1 cellular context compared by ENCODE assay signal in the genomic region with DNA sequence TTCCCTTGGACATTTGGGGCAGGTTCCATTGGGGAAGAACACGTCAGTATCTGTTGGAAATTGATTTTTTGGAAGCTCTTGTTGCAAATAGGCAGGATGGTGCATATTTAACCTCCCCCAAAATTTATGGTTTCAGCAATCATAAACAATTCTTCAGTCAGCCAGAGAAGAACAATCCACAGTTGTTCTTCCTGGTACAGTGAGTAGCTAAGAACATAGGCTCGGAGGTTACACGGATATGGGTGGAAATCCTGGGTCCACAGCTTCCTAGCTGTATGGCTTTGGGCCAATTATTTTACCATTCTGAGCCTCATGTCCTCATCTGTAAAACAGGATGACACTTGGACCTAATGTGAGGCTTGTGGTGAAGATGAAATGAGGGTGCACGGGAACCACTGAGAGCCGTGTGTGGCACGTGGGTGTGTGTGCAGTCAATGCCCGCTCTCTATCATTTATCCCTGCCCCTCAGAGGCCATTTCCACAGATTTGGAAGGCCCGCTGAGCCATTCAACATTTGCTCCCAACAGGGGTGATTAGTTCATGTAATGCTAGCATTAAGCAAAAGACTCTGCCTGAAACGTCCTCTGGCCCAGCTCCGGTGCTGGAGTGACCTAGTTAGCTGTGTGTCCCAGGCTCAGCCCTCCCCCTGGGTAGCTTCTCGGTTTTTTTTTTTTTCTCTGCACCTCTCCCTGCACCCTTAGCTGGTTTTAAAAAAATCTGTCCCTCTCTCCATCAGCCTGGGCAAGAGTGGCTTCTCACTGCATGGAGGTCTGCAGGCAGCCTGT.
TF ChIP-seq lines count a peak whose summit lies in the region.

No MANE protein-coding gene starts in this region.

TF ChIP-seq in GM23338, 12 proteins besides CTCF, POLR2A, EP300 and RAD21 (continued from another document):
- TF ChIP-seq, protein P1, sequence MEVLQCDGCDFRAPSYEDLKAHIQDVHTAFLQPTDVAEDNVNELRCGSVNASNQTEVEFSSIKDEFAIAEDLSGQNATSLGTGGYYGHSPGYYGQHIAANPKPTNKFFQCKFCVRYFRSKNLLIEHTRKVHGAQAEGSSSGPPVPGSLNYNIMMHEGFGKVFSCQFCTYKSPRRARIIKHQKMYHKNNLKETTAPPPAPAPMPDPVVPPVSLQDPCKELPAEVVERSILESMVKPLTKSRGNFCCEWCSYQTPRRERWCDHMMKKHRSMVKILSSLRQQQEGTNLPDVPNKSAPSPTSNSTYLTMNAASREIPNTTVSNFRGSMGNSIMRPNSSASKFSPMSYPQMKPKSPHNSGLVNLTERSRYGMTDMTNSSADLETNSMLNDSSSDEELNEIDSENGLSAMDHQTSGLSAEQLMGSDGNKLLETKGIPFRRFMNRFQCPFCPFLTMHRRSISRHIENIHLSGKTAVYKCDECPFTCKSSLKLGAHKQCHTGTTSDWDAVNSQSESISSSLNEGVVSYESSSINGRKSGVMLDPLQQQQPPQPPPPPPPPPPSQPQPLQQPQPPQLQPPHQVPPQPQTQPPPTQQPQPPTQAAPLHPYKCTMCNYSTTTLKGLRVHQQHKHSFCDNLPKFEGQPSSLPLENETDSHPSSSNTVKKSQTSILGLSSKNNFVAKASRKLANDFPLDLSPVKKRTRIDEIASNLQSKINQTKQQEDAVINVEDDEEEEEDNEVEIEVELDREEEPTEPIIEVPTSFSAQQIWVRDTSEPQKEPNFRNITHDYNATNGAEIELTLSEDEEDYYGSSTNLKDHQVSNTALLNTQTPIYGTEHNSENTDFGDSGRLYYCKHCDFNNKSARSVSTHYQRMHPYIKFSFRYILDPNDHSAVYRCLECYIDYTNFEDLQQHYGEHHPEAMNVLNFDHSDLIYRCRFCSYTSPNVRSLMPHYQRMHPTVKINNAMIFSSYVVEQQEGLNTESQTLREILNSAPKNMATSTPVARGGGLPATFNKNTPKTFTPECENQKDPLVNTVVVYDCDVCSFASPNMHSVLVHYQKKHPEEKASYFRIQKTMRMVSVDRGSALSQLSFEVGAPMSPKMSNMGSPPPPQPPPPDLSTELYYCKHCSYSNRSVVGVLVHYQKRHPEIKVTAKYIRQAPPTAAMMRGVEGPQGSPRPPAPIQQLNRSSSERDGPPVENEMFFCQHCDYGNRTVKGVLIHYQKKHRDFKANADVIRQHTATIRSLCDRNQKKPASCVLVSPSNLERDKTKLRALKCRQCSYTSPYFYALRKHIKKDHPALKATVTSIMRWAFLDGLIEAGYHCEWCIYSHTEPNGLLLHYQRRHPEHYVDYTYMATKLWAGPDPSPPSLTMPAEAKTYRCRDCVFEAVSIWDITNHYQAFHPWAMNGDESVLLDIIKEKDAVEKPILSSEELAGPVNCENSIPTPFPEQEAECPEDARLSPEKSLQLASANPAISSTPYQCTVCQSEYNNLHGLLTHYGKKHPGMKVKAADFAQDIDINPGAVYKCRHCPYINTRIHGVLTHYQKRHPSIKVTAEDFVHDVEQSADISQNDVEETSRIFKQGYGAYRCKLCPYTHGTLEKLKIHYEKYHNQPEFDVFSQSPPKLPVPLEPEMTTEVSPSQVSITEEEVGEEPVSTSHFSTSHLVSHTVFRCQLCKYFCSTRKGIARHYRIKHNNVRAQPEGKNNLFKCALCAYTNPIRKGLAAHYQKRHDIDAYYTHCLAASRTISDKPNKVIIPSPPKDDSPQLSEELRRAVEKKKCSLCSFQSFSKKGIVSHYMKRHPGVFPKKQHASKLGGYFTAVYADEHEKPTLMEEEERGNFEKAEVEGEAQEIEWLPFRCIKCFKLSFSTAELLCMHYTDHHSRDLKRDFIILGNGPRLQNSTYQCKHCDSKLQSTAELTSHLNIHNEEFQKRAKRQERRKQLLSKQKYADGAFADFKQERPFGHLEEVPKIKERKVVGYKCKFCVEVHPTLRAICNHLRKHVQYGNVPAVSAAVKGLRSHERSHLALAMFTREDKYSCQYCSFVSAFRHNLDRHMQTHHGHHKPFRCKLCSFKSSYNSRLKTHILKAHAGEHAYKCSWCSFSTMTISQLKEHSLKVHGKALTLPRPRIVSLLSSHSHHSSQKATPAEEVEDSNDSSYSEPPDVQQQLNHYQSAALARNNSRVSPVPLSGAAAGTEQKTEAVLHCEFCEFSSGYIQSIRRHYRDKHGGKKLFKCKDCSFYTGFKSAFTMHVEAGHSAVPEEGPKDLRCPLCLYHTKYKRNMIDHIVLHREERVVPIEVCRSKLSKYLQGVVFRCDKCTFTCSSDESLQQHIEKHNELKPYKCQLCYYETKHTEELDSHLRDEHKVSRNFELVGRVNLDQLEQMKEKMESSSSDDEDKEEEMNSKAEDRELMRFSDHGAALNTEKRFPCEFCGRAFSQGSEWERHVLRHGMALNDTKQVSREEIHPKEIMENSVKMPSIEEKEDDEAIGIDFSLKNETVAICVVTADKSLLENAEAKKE (CRISPR knock-in tag; IDR thresholded peaks at IDR 0.05), result no peak
- TF ChIP-seq EZH2phosphoT487 (IDR thresholded peaks at IDR 0.05; ENCODE audit: unreplicated experiment), result no peak
- TF ChIP-seq EZH2 (IDR thresholded peaks at IDR 0.05; ENCODE audit: low read depth, unreplicated experiment), result no peak
- no peak for TF ChIP-seq NANOG (IDR thresholded peaks at IDR 0.05; ENCODE audit: borderline replicate concordance)
- TF ChIP-seq ZNF114 (CRISPR knock-in tag; IDR thresholded peaks at IDR 0.05), result no peak
